19 cellular contexts compared by ENCODE assay signal in genomic region chr7:3510101-3511020, GRCh38.
DNase-seq lines count a peak whose midpoint lies in the region; ATAC-seq, FAIRE-seq and TF ChIP-seq lines count a peak whose summit lies in the region.
"Had no signal": no experiment of that assay in that cellular context is flagged by ENCODE, and none has a peak within 500 bp of the region (broad histone marks: within the 10 kb centered on the region; RNA-seq: fewer than 3 reads in every experiment).

No MANE protein-coding gene starts in this region.

- H3K9me3 ChIP-seq in pancreas (no peaks in the 10 kb centered on the region), thyroid gland (no peaks in the 10 kb centered on the region)
- H3K9me3 ChIP-seq: prostate gland, SJSA1 had no signal

- CTCF ChIA-PET in WTC11 (lab: Charles Lee) = no interaction called here

- peaks cover 19% of the 10 kb centered on the region for H3K4me1 Mint-ChIP-seq in WTC11

- peaks cover 14% of the 10 kb centered on the region for H3K36me3 Mint-ChIP-seq in WTC11

- peaks cover 31% of the 10 kb centered on the region for H3K9me3 Mint-ChIP-seq in WTC11

- ATAC-seq in GM19438 (IDR thresholded peaks at IDR 0.05; ENCODE audit: low read depth, unreplicated experiment) = peak; percentile 70
- peak; percentile 65 for ATAC-seq in WTC11
- peak; percentile 21 to 54 (median 36) for ATAC-seq in pancreas
- ATAC-seq: body of pancreas, K562, left cardiac atrium had no signal

- TF ChIP-seq CTCF in WTC11 (IDR thresholded peaks at IDR 0.05) (no peak), pancreas (IDR thresholded peaks at IDR 0.05) (no peak), thyroid gland (IDR thresholded peaks at IDR 0.05) (no peak)

- POLR2A ChIA-PET in WTC11 (lab: Charles Lee) = no interaction called here

- no peaks in the 10 kb centered on the region for H3K27me3 Mint-ChIP-seq in WTC11 (ENCODE audit: low read depth)

- intact Hi-C loops in pancreas (cut with DNase I) (no loop called here), thyroid gland (cut with DNase I) (no loop called here)

- H3K4me3 Mint-ChIP-seq in WTC11 = no peak overlapping the region

- H3K4me3 ChIP-seq in pancreas (no peak overlapping the region), thyroid gland (replicated peaks in 1 of 3) (no peak overlapping the region)
- H3K4me3 ChIP-seq: body of pancreas, hepatocyte, K562, prostate gland, SJSA1, suprapubic skin had no signal

- H3K4me1 ChIP-seq in pancreas (no peaks in the 10 kb centered on the region), thyroid gland (no peaks in the 10 kb centered on the region)
- H3K4me1 ChIP-seq: prostate gland, suprapubic skin had no signal

- FAIRE-seq in HTR-8/SVneo (lab: Jason Lieb, UNC) = peak; percentile 63
- FAIRE-seq in pancreas (lab: Jason Lieb, UNC) = no peak
- FAIRE-seq in frontal cortex (lab: Jason Lieb, UNC) = no peak
- FAIRE-seq: K562 had no signal

- H3K36me3 ChIP-seq in pancreas (no peaks in the 10 kb centered on the region), thyroid gland (no peaks in the 10 kb centered on the region)
- H3K36me3 ChIP-seq: prostate gland, suprapubic skin had no signal

- WGBS in pancreas, 2 donors = 69 to 70% methylated on average over 11 of the region's 11 CpGs
- WGBS in thyroid gland, 2 donors = 76 to 80% methylated on average over 11 of the region's 11 CpGs

- H3K27me3 ChIP-seq in pancreas (no peaks in the 10 kb centered on the region), thyroid gland (no peaks in the 10 kb centered on the region)
- H3K27me3 ChIP-seq: body of pancreas, hepatocyte, SJSA1, suprapubic skin had no signal

- DNase-seq in HTR-8/SVneo (ENCODE audit: insufficient read length, low spot score) (no peak), WTC11 (ENCODE audit: low spot score) (no peak), pancreas (no peak), frontal cortex (ENCODE audit: low spot score in 2 of 2) (no peak), NCI-H1694 (lab: John Stamatoyannopoulos, UW) (no peak), thyroid gland (no peak)
- DNase-seq: activated gamma-delta T cell, body of pancreas, C1 segment of cervical spinal cord, DND-41, left cardiac atrium, NCI-H2081, NCI-H774 had no signal

- H3K27ac ChIP-seq in pancreas (no peak overlapping the region), thyroid gland (no peak overlapping the region)
- H3K27ac ChIP-seq: hepatocyte, prostate gland, SJSA1, suprapubic skin had no signal

- TF ChIP-seq POLR2A in thyroid gland (IDR thresholded peaks at IDR 0.05) = no peak

- H3K27ac Mint-ChIP-seq in WTC11 = peak overlapping the region; percentile 51; the same call in 1 of the 2 replicates

TF ChIP-seq in WTC11, 78 proteins besides CTCF, POLR2A, EP300 and RAD21:
- TF ChIP-seq NFATC4 (CRISPR knock-in tag; IDR thresholded peaks at IDR 0.05) = no peak
- TF ChIP-seq ZNF425 (CRISPR knock-in tag; conservative IDR thresholded peaks at IDR 0.05) = no peak
- no peak for TF ChIP-seq ZNF416 (CRISPR knock-in tag; IDR thresholded peaks at IDR 0.05)
- TF ChIP-seq MYBL2 (CRISPR knock-in tag; IDR thresholded peaks at IDR 0.05) = no peak
- no peak for TF ChIP-seq NR2C2 (CRISPR knock-in tag; IDR thresholded peaks at IDR 0.05)
- no peak for TF ChIP-seq NR3C1 (CRISPR knock-in tag; conservative IDR thresholded peaks at IDR 0.05; ENCODE audit: low read depth)
- TF ChIP-seq ZNF671 (CRISPR knock-in tag; IDR thresholded peaks at IDR 0.05) = no peak
TF ChIP-seq in WTC11: peak in this region for 0.
